In genomic region chr3:196712514-196713413, GRCh38 we compare ENCODE assay signal across 8 cellular contexts. TPM values are rescaled to one million over a fixed set of nuclear protein-coding genes. Genes with fewer than 3 reads are reported as not detected.
DNase-seq lines count a peak whose midpoint lies in the region; ATAC-seq and TF ChIP-seq lines count a peak whose summit lies in the region.

No MANE protein-coding gene starts in this region.

- H3K36me3 ChIP-seq in CD8-positive, alpha-beta T cell (ENCODE audit: insufficient read depth, low read length), result no peaks in the 10 kb centered on the region

- peak overlapping the region; percentile 90 for H3K27ac ChIP-seq in CD8-positive, alpha-beta T cell (ENCODE audit: low read depth, low read length)
- H3K27ac ChIP-seq in caudate nucleus (ENCODE audit: low read depth, low read length), result peak overlapping the region; percentile 77

- peak overlapping the region; percentile 72 for H3K4me3 ChIP-seq in CD8-positive, alpha-beta T cell (ENCODE audit: low read depth, low read length)

- peak; percentile 27 for ATAC-seq in CD8-positive, alpha-beta T cell
- peak; percentile 47 for ATAC-seq in GM19463 (IDR thresholded peaks at IDR 0.05; ENCODE audit: unreplicated experiment)
- peak; percentile 88 for ATAC-seq in left lobe of liver

- peak overlapping the region; percentile 85 for H3K4me3 Mint-ChIP-seq in CD8-positive, alpha-beta T cell
- H3K4me3 Mint-ChIP-seq in T-helper 2 cell treated with Interferon-gamma antibody and Interleukin-4, amounts not matched to agents 5 μg/mL and 100 μg/mL, for 36 hours, result peak overlapping the region; percentile 83

- H3K27me3 Mint-ChIP-seq in CD8-positive, alpha-beta T cell (ENCODE audit: low read depth), result no peaks in the 10 kb centered on the region
- H3K27me3 Mint-ChIP-seq in T-helper 2 cell treated with Interferon-gamma antibody and Interleukin-4, amounts not matched to agents 5 μg/mL and 100 μg/mL, for 36 hours (ENCODE audit: low read depth), result no peaks in the 10 kb centered on the region

- intact Hi-C loops in CD8-positive, alpha-beta T cell (cut with DNase I, micrococcal nuclease), result loop anchor here (1.0 to 10.0 kb wide), 8 partner anchors 27 to 230 kb away; partner anchors contain the start of genes FBXO45 (in 2 of the 2), PAK2 (in 2 of the 2), WDR53 (in 2 of the 2) and NCBP2 (in 1 of the 2)

- CTCF ChIA-PET in CD8-positive, alpha-beta T cell (lab: Charles Lee), result interaction anchor here (0.8 to 1.9 kb wide), 4 partner anchors 27 to 475 kb away, joined by 3 to 6 read pairs (median 4); partner anchors contain the start of gene PAK2

- H3K9me3 Mint-ChIP-seq in CD8-positive, alpha-beta T cell, result no peaks in the 10 kb centered on the region
- H3K9me3 Mint-ChIP-seq in T-helper 2 cell treated with Interferon-gamma antibody and Interleukin-4, amounts not matched to agents 5 μg/mL and 100 μg/mL, for 36 hours, result no peaks in the 10 kb centered on the region

- peaks cover 31% of the 10 kb centered on the region for H3K4me1 Mint-ChIP-seq in CD8-positive, alpha-beta T cell (ENCODE audit: low read depth)
- peaks cover 47% of the 10 kb centered on the region for H3K4me1 Mint-ChIP-seq in T-helper 2 cell treated with Interferon-gamma antibody and Interleukin-4, amounts not matched to agents 5 μg/mL and 100 μg/mL, for 36 hours (ENCODE audit: low read depth)

- no peak for TF ChIP-seq CTCF in CD8-positive, alpha-beta T cell (IDR thresholded peaks at IDR 0.05)

- peak in 6 of 7 experiments; percentile 46 to 74 (median 62) for DNase-seq in CD8-positive, alpha-beta T cell
- peak; percentile 55 for DNase-seq in HT-29 (ENCODE audit: low spot score)
- DNase-seq in T-helper 2 cell treated with Interferon-gamma antibody and Interleukin-4, amounts not matched to agents 5 μg/mL and 100 μg/mL, for 36 hours (ENCODE audit: low spot score), result no peak
- DNase-seq in caudate nucleus (lab: John Stamatoyannopoulos, UW), result peak in 43 of 61 donors; percentile 22 to 89 (median 68)
- DNase-seq in left lobe of liver (ENCODE audit: low spot score), result no peak
- peak; percentile 38 to 68 (median 52) for DNase-seq in stimulated activated CD4-positive, alpha-beta T cell treated with anti-CD3 and anti-CD28 coated beads, Interleukin-1b, Interleukin-23, amount 100 ng/mL, for 24 hours (ENCODE audit: low read depth in 4 of 4, low spot score in 1 of 4)
- DNase-seq in OCI-M2 (lab: John Stamatoyannopoulos, UW; ENCODE audit: unreplicated experiment), result no peak

- H3K27me3 ChIP-seq in CD8-positive, alpha-beta T cell (ENCODE audit: insufficient read depth, low read length), result no peaks in the 10 kb centered on the region

- H3K9me3 ChIP-seq in CD8-positive, alpha-beta T cell (ENCODE audit: low read length), result no peaks in the 10 kb centered on the region

- peaks cover 17% of the 10 kb centered on the region for H3K4me1 ChIP-seq in CD8-positive, alpha-beta T cell (ENCODE audit: insufficient read depth, low read length)

- POLR2A ChIA-PET in CD8-positive, alpha-beta T cell (lab: Charles Lee), result interaction anchor here (0.7 to 2.4 kb wide), 2 partner anchors 27 to 145 kb away, joined by 3 to 20 read pairs; partner anchors contain the start of genes FBXO45, PAK2 and WDR53

- H3K36me3 Mint-ChIP-seq in CD8-positive, alpha-beta T cell, result peaks cover 5% of the 10 kb centered on the region
- H3K36me3 Mint-ChIP-seq in T-helper 2 cell treated with Interferon-gamma antibody and Interleukin-4, amounts not matched to agents 5 μg/mL and 100 μg/mL, for 36 hours (ENCODE audit: low read depth), result peaks cover 20% of the 10 kb centered on the region

- H3K27ac Mint-ChIP-seq in CD8-positive, alpha-beta T cell, result peak overlapping the region; percentile 94
- H3K27ac Mint-ChIP-seq in T-helper 2 cell treated with Interferon-gamma antibody and Interleukin-4, amounts not matched to agents 5 μg/mL and 100 μg/mL, for 36 hours, result peak overlapping the region; percentile 85

RNA-seq across cellular contexts. Expression of gene PIGX, which starts 0.6 kb away (rescaled TPM):
- 10 to 100 TPM; 12.0 to 12.2 TPM for total RNA-seq in CD8-positive, alpha-beta T cell
- total RNA-seq in HT-29 (2014; rRNA removed; shearing (Covaris generic)), result 16.7 and 19.7 TPM in 2 replicates
- total RNA-seq in left lobe of liver, result 7.2 TPM

RNA-seq across cellular contexts. Expression of gene CEP19, which starts 0.7 kb away (rescaled TPM):
- under 1 TPM; 0.39 to 0.41 TPM for total RNA-seq in CD8-positive, alpha-beta T cell
- 0.15 and 0.52 TPM in 2 replicates for total RNA-seq in HT-29 (2014; rRNA removed; shearing (Covaris generic))
- 0.43 TPM for total RNA-seq in left lobe of liver

RNA-seq across cellular contexts. Expression of gene PAK2, which starts 26.9 kb away (rescaled TPM):
- 10 to 100 TPM; 29.9 to 30.4 TPM for total RNA-seq in CD8-positive, alpha-beta T cell
- total RNA-seq in HT-29 (2014; rRNA removed; shearing (Covaris generic)), result 26.8 and 29.5 TPM in 2 replicates
- total RNA-seq in left lobe of liver, result 37.4 TPM

Comparison
In these comparisons a context has a peak if more than half of its experiments do, and no peak if none do; other contexts are left out.
1. ATAC-seq: peak in every context shown above with its lines; median percentile 88 in left lobe of liver; 47 in GM19463; 27 in CD8-positive, alpha-beta T cell.
2. DNase-seq: peak in CD8-positive, alpha-beta T cell (6 of 7), HT-29 (single experiment), caudate nucleus (43 of 61) and stimulated activated CD4-positive, alpha-beta T cell treated with anti-CD3 and anti-CD28 coated beads, Interleukin-1b, Interleukin-23, amount 100 ng/mL, for 24 hours (4 of 4); none in T-helper 2 cell treated with Interferon-gamma antibody and Interleukin-4, amounts not matched to agents 5 μg/mL and 100 μg/mL, for 36 hours (single experiment), left lobe of liver (single experiment) and OCI-M2 (single experiment).